Comparison of ENCODE assay signal across 9 cellular contexts in genomic region chr22:38240734-38241252, GRCh38. TPM values are rescaled to one million over a fixed set of nuclear protein-coding genes. Genes with fewer than 3 reads are reported as not detected.
DNase-seq lines count a peak whose midpoint lies in the region; ATAC-seq and TF ChIP-seq lines count a peak whose summit lies in the region.
"Had no signal": no experiment of that assay in that cellular context is flagged by ENCODE, and none has a peak within 500 bp of the region (broad histone marks: within the 10 kb centered on the region; RNA-seq: fewer than 3 reads in every experiment).

No MANE protein-coding gene starts in this region.

- H3K27me3 Mint-ChIP-seq in activated T-helper 2 cell treated with anti-CD3 and anti-CD28 coated beads, Interferon-gamma antibody, Interleukin-2, Interleukin-4, amounts not matched to agents 10 μg/mL and 5 μg/mL and 100 μg/mL, durations not matched to agents 14 hours and 24 hours and 36 hours (ENCODE audit: low read depth): no peaks in the 10 kb centered on the region
- H3K27me3 Mint-ChIP-seq: CD4-positive, CD25-positive, alpha-beta regulatory T cell had no signal

- no peak overlapping the region for H3K27ac Mint-ChIP-seq in activated T-helper 2 cell treated with anti-CD3 and anti-CD28 coated beads, Interferon-gamma antibody, Interleukin-2, Interleukin-4, amounts not matched to agents 10 μg/mL and 5 μg/mL and 100 μg/mL, durations not matched to agents 14 hours and 24 hours and 36 hours

- no peak for TF ChIP-seq POLR2A in adrenal gland (IDR thresholded peaks at IDR 0.05)

- no peak overlapping the region for H3K4me3 ChIP-seq in adrenal gland
- no peak overlapping the region for H3K4me3 ChIP-seq in iPS DF 6.9 (ENCODE audit: low read length)

- H3K9me3 Mint-ChIP-seq in activated T-helper 2 cell treated with anti-CD3 and anti-CD28 coated beads, Interferon-gamma antibody, Interleukin-2, Interleukin-4, amounts not matched to agents 10 μg/mL and 5 μg/mL and 100 μg/mL, durations not matched to agents 14 hours and 24 hours and 36 hours: no peaks in the 10 kb centered on the region
- H3K9me3 Mint-ChIP-seq: CD4-positive, CD25-positive, alpha-beta regulatory T cell had no signal

- H3K4me1 Mint-ChIP-seq in activated T-helper 2 cell treated with anti-CD3 and anti-CD28 coated beads, Interferon-gamma antibody, Interleukin-2, Interleukin-4, amounts not matched to agents 10 μg/mL and 5 μg/mL and 100 μg/mL, durations not matched to agents 14 hours and 24 hours and 36 hours (ENCODE audit: low read depth): peaks cover 4% of the 10 kb centered on the region

- TF ChIP-seq CTCF in adrenal gland (IDR thresholded peaks at IDR 0.05): no peak

- H3K36me3 Mint-ChIP-seq in activated T-helper 2 cell treated with anti-CD3 and anti-CD28 coated beads, Interferon-gamma antibody, Interleukin-2, Interleukin-4, amounts not matched to agents 10 μg/mL and 5 μg/mL and 100 μg/mL, durations not matched to agents 14 hours and 24 hours and 36 hours (ENCODE audit: low read depth): peaks cover 14% of the 10 kb centered on the region

- DNase-seq in NCI-H2107 treated with DMSO at 0.1 percent for 48 hours (lab: John Stamatoyannopoulos, UW; ENCODE audit: unreplicated experiment): peak; percentile 63
- DNase-seq in NCI-H2107 (lab: John Stamatoyannopoulos, UW): no peak
- peak; percentile 49 to 85 (median 68) for DNase-seq in adrenal gland
- DNase-seq in iPS DF 6.9 (ENCODE audit: low read depth, low spot score): peak; percentile 50
- peak; percentile 63 for DNase-seq in stromal cell of bone marrow (ENCODE audit: low read depth)
- DNase-seq in activated T-helper 2 cell treated with anti-CD3 and anti-CD28 coated beads, Interferon-gamma antibody, Interleukin-2, Interleukin-4, amounts not matched to agents 10 μg/mL and 5 μg/mL and 100 μg/mL, durations not matched to agents 14 hours and 24 hours and 36 hours (ENCODE audit: low spot score): no peak
- no peak for DNase-seq in T-helper 9 cell
- DNase-seq: CD4-positive, CD25-positive, alpha-beta regulatory T cell had no signal

- H3K4me1 ChIP-seq in adrenal gland (replicated peaks in 1 of 2) (peaks cover 22 to 48% of the 10 kb centered on the region in 2 donors), iPS DF 6.9 (ENCODE audit: control insufficient read depth, insufficient read depth, low read length) (no peaks in the 10 kb centered on the region)

- H3K4me3 Mint-ChIP-seq in activated T-helper 2 cell treated with anti-CD3 and anti-CD28 coated beads, Interferon-gamma antibody, Interleukin-2, Interleukin-4, amounts not matched to agents 10 μg/mL and 5 μg/mL and 100 μg/mL, durations not matched to agents 14 hours and 24 hours and 36 hours (ENCODE audit: low read depth): no peak overlapping the region
- H3K4me3 Mint-ChIP-seq: CD4-positive, CD25-positive, alpha-beta regulatory T cell had no signal

- H3K27ac ChIP-seq in adrenal gland: peak overlapping the region in 4 of 5 donors; percentile 5 to 88 (median 42)
- no peak overlapping the region for H3K27ac ChIP-seq in iPS DF 6.9 (ENCODE audit: low read length)

- no peaks in the 10 kb centered on the region for H3K27me3 ChIP-seq in adrenal gland
- H3K27me3 ChIP-seq in iPS DF 6.9 (ENCODE audit: control insufficient read depth, insufficient read depth, low read length): no peaks in the 10 kb centered on the region

- no peaks in the 10 kb centered on the region for H3K9me3 ChIP-seq in adrenal gland (replicated peaks in 1 of 3)
- H3K9me3 ChIP-seq in iPS DF 6.9 (ENCODE audit: control insufficient read depth, insufficient read depth, low read length): no peaks in the 10 kb centered on the region

- WGBS in adrenal gland, 4 donors: 35 to 54% (median 48%) methylated on average over 6 of the region's 6 CpGs
- no CpG with 5 or more reads among the region's 6 CpGs for WGBS in iPS DF 6.9 (ENCODE audit: insufficient coverage, insufficient read length)

- H3K36me3 ChIP-seq in adrenal gland (replicated peaks in 1 of 2): peaks cover 0 to 17% of the 10 kb centered on the region in 2 donors
- H3K36me3 ChIP-seq in iPS DF 6.9 (ENCODE audit: control insufficient read depth, insufficient read depth, low read length): peaks cover 4% of the 10 kb centered on the region

- no peak for ATAC-seq in GM21390 (IDR thresholded peaks at IDR 0.05; ENCODE audit: unreplicated experiment)

- intact Hi-C loops in adrenal gland (cut with DNase I): no loop called here
- intact Hi-C loops in activated T-helper 2 cell treated with anti-CD3 and anti-CD28 coated beads, Interferon-gamma antibody, Interleukin-2, Interleukin-4, amounts not matched to agents 10 μg/mL and 5 μg/mL and 100 μg/mL, durations not matched to agents 14 hours and 24 hours and 36 hours (cut with micrococcal nuclease): no loop called here

RNA-seq across cellular contexts. Expression of gene TMEM184B, which starts 32.0 kb away (rescaled TPM):
- 100 to 1,000 TPM in 1 of 8 donors, 10 to 100 TPM in 7; 35.4 to 107 (median 48.9) TPM for total RNA-seq in adrenal gland
- polyA plus RNA-seq in adrenal gland: 10 to 100 TPM; 17.4 to 27.1 (median 23.1) TPM
- total RNA-seq in activated T-helper 2 cell treated with anti-CD3 and anti-CD28 coated beads, Interferon-gamma antibody, Interleukin-2, Interleukin-4, amounts not matched to agents 10 μg/mL and 5 μg/mL and 100 μg/mL, durations not matched to agents 14 hours and 24 hours and 36 hours: 34.8 and 35.8 TPM in 2 replicates

RNA-seq across cellular contexts. Expression of gene MAFF, which starts 39.0 kb away (rescaled TPM):
- total RNA-seq in adrenal gland: 10 to 100 TPM in 7 of 8 donors, 1 to 10 TPM in 1; 9.0 to 21.8 (median 16.1) TPM
- polyA plus RNA-seq in adrenal gland: 10 to 100 TPM in 2 of 3 donors, 1 to 10 TPM in 1; 5.2 to 23.4 (median 11.4) TPM
- 13.5 and 15.3 TPM in 2 replicates for total RNA-seq in activated T-helper 2 cell treated with anti-CD3 and anti-CD28 coated beads, Interferon-gamma antibody, Interleukin-2, Interleukin-4, amounts not matched to agents 10 μg/mL and 5 μg/mL and 100 μg/mL, durations not matched to agents 14 hours and 24 hours and 36 hours

RNA-seq across cellular contexts. Expression of gene PLA2G6, which starts 59.2 kb away (rescaled TPM):
- 100 to 1,000 TPM in 1 of 8 donors, 10 to 100 TPM in 7; 11.1 to 176 (median 72.6) TPM for total RNA-seq in adrenal gland
- polyA plus RNA-seq in adrenal gland: 100 to 1,000 TPM in 2 of 3 donors, 1 to 10 TPM in 1; 6.9 to 324 (median 159) TPM
- total RNA-seq in activated T-helper 2 cell treated with anti-CD3 and anti-CD28 coated beads, Interferon-gamma antibody, Interleukin-2, Interleukin-4, amounts not matched to agents 10 μg/mL and 5 μg/mL and 100 μg/mL, durations not matched to agents 14 hours and 24 hours and 36 hours: 32.8 and 36.0 TPM in 2 replicates

Comparison
In these comparisons a context has a peak if more than half of its experiments do, and no peak if none do; other contexts are left out.
1. DNase-seq: peak in NCI-H2107 treated with DMSO at 0.1 percent for 48 hours (single experiment), adrenal gland (7 of 7), iPS DF 6.9 (single experiment) and stromal cell of bone marrow (single experiment); none in NCI-H2107 (single experiment), activated T-helper 2 cell treated with anti-CD3 and anti-CD28 coated beads, Interferon-gamma antibody, Interleukin-2, Interleukin-4, amounts not matched to agents 10 μg/mL and 5 μg/mL and 100 μg/mL, durations not matched to agents 14 hours and 24 hours and 36 hours (single experiment) and T-helper 9 cell (single experiment).